21 cellular contexts compared by ENCODE assay signal in the genomic region with DNA sequence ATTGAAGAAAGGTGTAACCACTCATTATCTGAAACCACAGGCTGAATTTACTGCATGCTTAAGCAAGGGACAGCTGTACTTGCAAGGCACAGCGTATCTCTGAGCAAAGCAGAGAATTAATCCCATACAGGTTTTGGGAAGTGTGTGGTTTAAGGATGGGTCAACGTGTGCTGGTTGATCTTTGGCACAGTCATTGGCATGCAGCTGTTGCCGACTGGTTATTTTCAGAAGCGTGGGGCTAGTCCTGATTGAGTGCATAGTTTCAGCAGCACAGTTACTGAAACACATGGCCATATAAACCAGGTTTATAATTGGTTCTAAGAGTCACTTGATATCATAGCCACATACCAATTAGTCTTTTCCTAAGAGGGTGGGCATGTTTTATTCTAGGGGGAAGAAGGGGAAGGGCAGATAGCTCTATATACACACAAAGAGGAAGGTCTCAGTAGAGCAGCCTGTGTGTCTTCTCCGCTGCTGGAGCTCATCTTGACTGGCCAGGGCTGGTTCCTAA. TPM values are rescaled to one million over a fixed set of nuclear protein-coding genes. Genes with fewer than 3 reads are reported as not detected.
DNase-seq lines count a peak whose midpoint lies in the region; ATAC-seq and TF ChIP-seq lines count a peak whose summit lies in the region.
"Had no signal": no experiment of that assay in that cellular context is flagged by ENCODE, and none has a peak within 500 bp of the region (broad histone marks: within the 10 kb centered on the region; RNA-seq: fewer than 3 reads in every experiment).

No MANE protein-coding gene starts in this region.

- TF ChIP-seq CTCF in fibroblast of villous mesenchyme (IDR thresholded peaks at IDR 0.05; ENCODE audit: insufficient read depth, low read depth, low read length) (no peak), nephron progenitor cell (IDR thresholded peaks at IDR 0.05) (no peak)

- H3K36me3 Mint-ChIP-seq in nephron progenitor cell (ENCODE audit: low read depth), result no peaks in the 10 kb centered on the region
- H3K36me3 Mint-ChIP-seq: activated naive CD8-positive, alpha-beta T cell treated with anti-CD3 and anti-CD28 coated beads, Interleukin-2, amount 10 ng/mL, durations not matched to agents 7 days and 5 days; memory B cell had no signal

- H3K79me1 ChIP-seq in neuronal stem cell (ENCODE audit: low read depth, low read length), result no peaks in the 10 kb centered on the region

- no peaks in the 10 kb centered on the region for H4K20me1 ChIP-seq in BLaER1
- H4K20me1 ChIP-seq in Karpas-422 (ENCODE audit: insufficient read depth, low read depth, low read length), result no peaks in the 10 kb centered on the region

- no peaks in the 10 kb centered on the region for H3K9me3 ChIP-seq in BLaER1
- no peaks in the 10 kb centered on the region for H3K9me3 ChIP-seq in Karpas-422 (ENCODE audit: low read length)
- H3K9me3 ChIP-seq in neuronal stem cell (replicated peaks in 1 of 2; ENCODE audit: control insufficient read depth in 2 of 2, insufficient read depth in 1 of 2, low read depth in 1 of 2, low read length in 2 of 2), result peaks cover 0 to 1% of the 10 kb centered on the region in 2 donors

- no peak overlapping the region for H4K91ac ChIP-seq in neuronal stem cell (ENCODE audit: low read depth, low read length, poor library complexity)

- H3K14ac ChIP-seq in neuronal stem cell (ENCODE audit: low read length), result no peak overlapping the region

- H2AFZ ChIP-seq in Karpas-422 (ENCODE audit: low read length) (peak overlapping the region; percentile 70), neuronal stem cell (ENCODE audit: low read length) (peak overlapping the region; percentile 79)

- no peak overlapping the region for H3K4me3 Mint-ChIP-seq in nephron progenitor cell
- H3K4me3 Mint-ChIP-seq: activated naive CD8-positive, alpha-beta T cell treated with anti-CD3 and anti-CD28 coated beads, Interleukin-2, amount 10 ng/mL, durations not matched to agents 7 days and 5 days; memory B cell; T-helper 2 cell treated with Interferon-gamma antibody and Interleukin-4, amounts not matched to agents 5 μg/mL and 100 μg/mL, for 36 hours had no signal

- H3K4me1 Mint-ChIP-seq in nephron progenitor cell, result peaks cover 28% of the 10 kb centered on the region

- H3K4ac ChIP-seq in neuronal stem cell (ENCODE audit: low read length), result no peak overlapping the region

- H3K27ac Mint-ChIP-seq in nephron progenitor cell, result no peak overlapping the region
- H3K27ac Mint-ChIP-seq: activated naive CD8-positive, alpha-beta T cell treated with anti-CD3 and anti-CD28 coated beads, Interleukin-2, amount 10 ng/mL, durations not matched to agents 7 days and 5 days; memory B cell; T-helper 2 cell treated with Interferon-gamma antibody and Interleukin-4, amounts not matched to agents 5 μg/mL and 100 μg/mL, for 36 hours had no signal

- no peaks in the 10 kb centered on the region for H3K79me2 ChIP-seq in Karpas-422 (ENCODE audit: low read length)

- H3K4me3 ChIP-seq in BLaER1 (peak overlapping the region; percentile 59), Karpas-422 (ENCODE audit: low read length) (no peak overlapping the region), fibroblast of villous mesenchyme (ENCODE audit: low read depth, low read length) (no peak overlapping the region), neuronal stem cell (ENCODE audit: low read length in 2 of 2) (no peak overlapping the region)
- H3K4me3 ChIP-seq: K562 had no signal

- no peak overlapping the region for H2AK5ac ChIP-seq in neuronal stem cell (ENCODE audit: low read depth, low read length)

- H3K27ac ChIP-seq in BLaER1 (peak overlapping the region; percentile 95), Karpas-422 (ENCODE audit: low read length) (peak overlapping the region; percentile 98), neuronal stem cell (replicated peaks; ENCODE audit: low read length) (no peak overlapping the region)
- H3K27ac ChIP-seq: brain microvascular endothelial cell, HL-60 had no signal

- H3K27me3 Mint-ChIP-seq in nephron progenitor cell (ENCODE audit: low read depth, poor library complexity), result peaks cover 23% of the 10 kb centered on the region

- DNase-seq in Karpas-422 (peak; percentile 77), fibroblast of villous mesenchyme (ENCODE audit: low read depth) (peak; percentile 56), neuronal stem cell (ENCODE audit: low spot score) (no peak), nephron progenitor cell (no peak), foreskin melanocyte (no peak)
- DNase-seq: activated CD4-positive, CD25-positive, alpha-beta regulatory T cell; activated naive CD8-positive, alpha-beta T cell treated with anti-CD3 and anti-CD28 coated beads, Interleukin-2, amount 10 ng/mL, durations not matched to agents 7 days and 5 days; brain microvascular endothelial cell; COR-L47; erythroblast; head of caudate nucleus; NCI-H1417 had no signal

- no peak for ATAC-seq in HG03378 (IDR thresholded peaks at IDR 0.05; ENCODE audit: unreplicated experiment)
- no peak for ATAC-seq in HG02885 (IDR thresholded peaks at IDR 0.05; ENCODE audit: poor library complexity, unreplicated experiment)

- H3K36me3 ChIP-seq in BLaER1, result no peaks in the 10 kb centered on the region
- no peaks in the 10 kb centered on the region for H3K36me3 ChIP-seq in Karpas-422 (ENCODE audit: insufficient read depth, low read length)
- H3K36me3 ChIP-seq in neuronal stem cell (replicated peaks in 1 of 2; ENCODE audit: control insufficient read depth in 2 of 2, insufficient read depth in 2 of 2, low read length in 2 of 2), result no peaks in the 10 kb centered on the region
- H3K36me3 ChIP-seq: brain microvascular endothelial cell had no signal

- no peak overlapping the region for H2BK12ac ChIP-seq in neuronal stem cell (ENCODE audit: low read length)

- H3K27me3 ChIP-seq in BLaER1, result no peaks in the 10 kb centered on the region
- H3K27me3 ChIP-seq in Karpas-422 (ENCODE audit: low read length), result no peaks in the 10 kb centered on the region
- H3K27me3 ChIP-seq in neuronal stem cell (ENCODE audit: control insufficient read depth in 3 of 3, insufficient read depth in 3 of 3, low read depth in 1 of 3, low read length in 3 of 3), result peaks cover 0 to 31% (median 0%) of the 10 kb centered on the region in 3 experiments
- H3K27me3 ChIP-seq: brain microvascular endothelial cell had no signal

- no peak overlapping the region for H2BK15ac ChIP-seq in neuronal stem cell (ENCODE audit: low read length)

- H3K18ac ChIP-seq in neuronal stem cell (ENCODE audit: low read length), result no peak overlapping the region

- no peak overlapping the region for H3K23ac ChIP-seq in neuronal stem cell (ENCODE audit: low read depth, low read length, poor library complexity)

- H3K4me1 ChIP-seq in BLaER1 (peaks cover 100% of the 10 kb centered on the region), Karpas-422 (ENCODE audit: low read length) (peaks cover 88% of the 10 kb centered on the region), neuronal stem cell (ENCODE audit: control insufficient read depth in 2 of 2, insufficient read depth in 1 of 2, low read depth in 1 of 2, low read length in 2 of 2) (peaks cover 4 to 8% of the 10 kb centered on the region in 2 donors)

- H3K4me2 ChIP-seq in BLaER1 (peak overlapping the region; percentile 86), Karpas-422 (ENCODE audit: low read depth, low read length, poor library complexity, severe bottlenecking) (peak overlapping the region; percentile 46), neuronal stem cell (ENCODE audit: insufficient read depth, low read length, poor library complexity, severe bottlenecking) (no peak overlapping the region)

- no peak overlapping the region for H2BK120ac ChIP-seq in neuronal stem cell (ENCODE audit: low read depth, low read length)

- H4K8ac ChIP-seq in neuronal stem cell (ENCODE audit: low read depth, low read length), result no peak overlapping the region

- no peak overlapping the region for H2BK5ac ChIP-seq in neuronal stem cell (ENCODE audit: low read length)

- WGBS in neuronal stem cell (ENCODE audit: extremely low coverage in 2 of 2, insufficient read length in 2 of 2, insufficient replicate concordance in 1 of 2), 2 donors, result no CpG with 5 or more reads among the region's 5 CpGs

- no peaks in the 10 kb centered on the region for H3K9me3 Mint-ChIP-seq in nephron progenitor cell
- H3K9me3 Mint-ChIP-seq: memory B cell; T-helper 2 cell treated with Interferon-gamma antibody and Interleukin-4, amounts not matched to agents 5 μg/mL and 100 μg/mL, for 36 hours had no signal

- H3K9ac ChIP-seq in BLaER1 (peak overlapping the region; percentile 75), Karpas-422 (ENCODE audit: low read length) (peak overlapping the region; percentile 60), neuronal stem cell (ENCODE audit: low read depth, low read length, poor library complexity) (no peak overlapping the region)

- no peaks in the 10 kb centered on the region for H3K9me2 ChIP-seq in Karpas-422 (replicated peaks; ENCODE audit: insufficient read depth, low read length)

RNA-seq across cellular contexts. Expression of a gene that starts 10.9 kb away (rescaled TPM):
- 34.3 and 60.2 TPM in 2 replicates for total RNA-seq in Karpas-422 (2014; rRNA removed; shearing (Covaris generic); ENCODE audit: low replicate concordance)
- 1.6 and 2.2 TPM in 2 replicates for total RNA-seq in fibroblast of villous mesenchyme
- polyA plus RNA-seq in neuronal stem cell (2013, experiment 1 of 2), result 4.4 TPM
- 4.9 TPM for polyA plus RNA-seq in neuronal stem cell (2013, experiment 2 of 2)

RNA-seq across cellular contexts. Expression of a gene that starts 21.4 kb away (rescaled TPM):
- 3.5 and 8.3 TPM in 2 replicates for total RNA-seq in Karpas-422 (2014; rRNA removed; shearing (Covaris generic); ENCODE audit: low replicate concordance)
- total RNA-seq in fibroblast of villous mesenchyme, result 0.64 and 0.86 TPM in 2 replicates
- polyA plus RNA-seq in neuronal stem cell (2013, experiment 1 of 2), result 0.53 TPM
- 0.69 TPM for polyA plus RNA-seq in neuronal stem cell (2013, experiment 2 of 2)

RNA-seq across cellular contexts. Expression of a gene that starts 52.3 kb away (rescaled TPM):
- total RNA-seq in Karpas-422 (2014; rRNA removed; shearing (Covaris generic); ENCODE audit: low replicate concordance), result 101 and 105 TPM in 2 replicates
- 61.5 and 62.6 TPM in 2 replicates for total RNA-seq in fibroblast of villous mesenchyme
- 48.6 TPM for polyA plus RNA-seq in neuronal stem cell (2013, experiment 1 of 2)
- 47.6 TPM for polyA plus RNA-seq in neuronal stem cell (2013, experiment 2 of 2)

RNA-seq across cellular contexts. Expression of a gene that starts 58.0 kb away (rescaled TPM):
- total RNA-seq in Karpas-422 (2014; rRNA removed; shearing (Covaris generic); ENCODE audit: low replicate concordance), result 2.3 and 2.6 TPM in 2 replicates
- total RNA-seq in fibroblast of villous mesenchyme, result under 0.01 TPM in 1 of 2 replicates, not detected in the other
- not detected for polyA plus RNA-seq in neuronal stem cell (2013, experiment 1 of 2)
- not detected for polyA plus RNA-seq in neuronal stem cell (2013, experiment 2 of 2)
- total RNA-seq: K562, subcutaneous adipose tissue had no signal
- polyA plus RNA-seq: AG04450, K562 had no signal

Comparison
In these comparisons a context has a peak if more than half of its experiments do, and no peak if none do; other contexts are left out.
1. DNase-seq: peak in Karpas-422 (single experiment) and fibroblast of villous mesenchyme (single experiment); none in neuronal stem cell (single experiment), nephron progenitor cell (single experiment) and foreskin melanocyte (single experiment).
2. RNA of a gene that starts 10.9 kb away (total RNA-seq): 34.3 to 60.2 TPM in Karpas-422; 1.6 to 2.2 TPM in fibroblast of villous mesenchyme; every median in the first group is over 10 times any median in the second.